In the genomic region with DNA sequence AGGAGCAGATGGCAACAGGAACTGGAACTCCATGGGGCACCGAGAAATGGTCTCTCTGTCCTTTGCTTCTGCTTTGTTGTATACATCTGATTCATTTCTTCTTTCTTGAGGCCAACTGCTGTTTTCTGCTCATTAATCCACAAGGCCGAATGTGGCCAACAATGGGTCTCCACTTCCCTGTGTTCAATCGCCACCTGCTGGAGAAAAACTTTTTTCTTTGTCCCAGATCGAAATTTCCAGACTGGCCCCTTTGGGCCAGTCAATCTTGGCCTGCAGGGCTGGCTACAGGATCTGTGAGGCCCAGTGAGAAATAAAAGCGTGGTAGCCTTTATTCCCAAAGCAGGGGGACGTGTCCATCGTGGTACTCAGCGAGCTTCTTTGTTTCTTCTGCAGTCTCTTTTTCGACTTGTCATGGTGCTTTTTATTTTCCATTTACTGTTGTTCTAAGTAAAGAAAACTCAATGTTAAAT, we compare ENCODE assay signal across 9 cellular contexts. TPM values are rescaled to one million over a fixed set of nuclear protein-coding genes. Genes with fewer than 3 reads are reported as not detected.
DNase-seq lines count a peak whose midpoint lies in the region; ATAC-seq and TF ChIP-seq lines count a peak whose summit lies in the region.
"Had no signal": no experiment of that assay in that cellular context is flagged by ENCODE, and none has a peak within 500 bp of the region (broad histone marks: within the 10 kb centered on the region; RNA-seq: fewer than 3 reads in every experiment).

No MANE protein-coding gene starts in this region.

- H3K9me2 ChIP-seq in SK-N-SH: no peaks in the 10 kb centered on the region

- CTCF ChIA-PET in SK-N-SH (lab: Yijun Ruan, JAX): interaction anchor here (1.0 to 9.8 kb wide), 15 partner anchors 9 to 582 kb away, joined by 3 to 229 read pairs (median 19); partner anchors contain the start of gene HIPK2

- H3K27me3 Mint-ChIP-seq in HFFc6 (ENCODE audit: insufficient read depth) (peaks cover 11% of the 10 kb centered on the region), endodermal cell (ENCODE audit: insufficient read depth) (peaks cover 4% of the 10 kb centered on the region)
- no peaks in the 10 kb centered on the region for H3K27me3 Mint-ChIP-seq in natural killer cell treated with Interleukin-12 subunit alpha and Interleukin-12 subunit beta and Interleukin-15 and Interleukin-18, amount 100 ng/mL, for 72 hours
- H3K27me3 Mint-ChIP-seq: activated naive CD4-positive, alpha-beta T cell treated with anti-CD3 and anti-CD28 coated beads, Interleukin-2, amount 50 U/mL, for 24 hours had no signal

- TF ChIP-seq CTCF in HFFc6 (IDR thresholded peaks at IDR 0.05) (peak; percentile 92), SK-N-SH (IDR thresholded peaks at IDR 0.05) (peak; percentile 73), endodermal cell (conservative IDR thresholded peaks at IDR 0.05) (peak; percentile 87)

- H2AFZ ChIP-seq in SK-N-SH (ENCODE audit: low read depth): no peak overlapping the region

- H3K4me3 Mint-ChIP-seq in HFFc6: no peak overlapping the region
- H3K4me3 Mint-ChIP-seq in endodermal cell: no peak overlapping the region
- H3K4me3 Mint-ChIP-seq in natural killer cell treated with Interleukin-12 subunit alpha and Interleukin-12 subunit beta and Interleukin-15 and Interleukin-18, amount 100 ng/mL, for 72 hours: no peak overlapping the region
- H3K4me3 Mint-ChIP-seq: activated naive CD4-positive, alpha-beta T cell treated with anti-CD3 and anti-CD28 coated beads, Interleukin-2, amount 50 U/mL, for 24 hours had no signal

- H3K27me3 ChIP-seq in SK-N-SH (ENCODE audit: insufficient read depth): no peaks in the 10 kb centered on the region
- H3K27me3 ChIP-seq in endodermal cell (ENCODE audit: control insufficient read depth, insufficient read depth, low read length, poor library complexity, severe bottlenecking): no peaks in the 10 kb centered on the region

- peak; percentile 2 for DNase-seq in NCI-H2171 treated with DMSO at 0.1 percent for 48 hours (lab: John Stamatoyannopoulos, UW)
- DNase-seq in NCI-H2171 (lab: John Stamatoyannopoulos, UW): no peak
- peak; percentile 64 for DNase-seq in HFFc6
- DNase-seq in SK-N-SH: peak; percentile 67
- peak; percentile 87 for DNase-seq in endodermal cell
- peak; percentile 69 for DNase-seq in natural killer cell treated with Interleukin-12 subunit alpha and Interleukin-12 subunit beta and Interleukin-15 and Interleukin-18, amount 100 ng/mL, for 72 hours (ENCODE audit: low spot score)
- DNase-seq in NCI-H128 (lab: John Stamatoyannopoulos, UW; ENCODE audit: unreplicated experiment): no peak

- no peak overlapping the region for H3K4me2 ChIP-seq in SK-N-SH

- POLR2A ChIA-PET in SK-N-SH (lab: Yijun Ruan, JAX): no interaction called here

- peak in 1 of 2 donors; percentile 41 for ATAC-seq in natural killer cell treated with Interleukin-12 subunit alpha and Interleukin-12 subunit beta and Interleukin-15 and Interleukin-18, amount 100 ng/mL, for 72 hours
- no peak for ATAC-seq in HG03442 (IDR thresholded peaks at IDR 0.05; ENCODE audit: unreplicated experiment)

- no peaks in the 10 kb centered on the region for H3K9me3 ChIP-seq in SK-N-SH
- no peaks in the 10 kb centered on the region for H3K9me3 ChIP-seq in endodermal cell (ENCODE audit: control insufficient read depth, low read length)

- H3K27ac Mint-ChIP-seq in HFFc6: no peak overlapping the region
- no peak overlapping the region for H3K27ac Mint-ChIP-seq in endodermal cell
- H3K27ac Mint-ChIP-seq in natural killer cell treated with Interleukin-12 subunit alpha and Interleukin-12 subunit beta and Interleukin-15 and Interleukin-18, amount 100 ng/mL, for 72 hours: peak overlapping the region; percentile 22 to 95
- H3K27ac Mint-ChIP-seq: activated naive CD4-positive, alpha-beta T cell treated with anti-CD3 and anti-CD28 coated beads, Interleukin-2, amount 50 U/mL, for 24 hours had no signal

- no peak overlapping the region for H3K27ac ChIP-seq in SK-N-SH (ENCODE audit: low read depth in 2 of 2, low read length in 1 of 2)
- H3K27ac ChIP-seq in endodermal cell (ENCODE audit: low read depth, low read length): no peak overlapping the region

- no peak overlapping the region for H3K9ac ChIP-seq in SK-N-SH
- H3K9ac ChIP-seq in endodermal cell (ENCODE audit: extremely low read depth, low read length, poor library complexity, severe bottlenecking): no peak overlapping the region

- no peaks in the 10 kb centered on the region for H3F3A ChIP-seq in SK-N-SH (replicated peaks; ENCODE audit: insufficient read depth)

- H3K4me3 ChIP-seq in SK-N-SH (ENCODE audit: low read depth in 2 of 2, low read length in 1 of 2) (no peak overlapping the region), endodermal cell (ENCODE audit: low read length) (no peak overlapping the region)

- H3K9me3 Mint-ChIP-seq in HFFc6: no peaks in the 10 kb centered on the region
- H3K9me3 Mint-ChIP-seq in endodermal cell: no peaks in the 10 kb centered on the region
- no peaks in the 10 kb centered on the region for H3K9me3 Mint-ChIP-seq in natural killer cell treated with Interleukin-12 subunit alpha and Interleukin-12 subunit beta and Interleukin-15 and Interleukin-18, amount 100 ng/mL, for 72 hours
- H3K9me3 Mint-ChIP-seq: activated naive CD4-positive, alpha-beta T cell treated with anti-CD3 and anti-CD28 coated beads, Interleukin-2, amount 50 U/mL, for 24 hours had no signal

- H3K4me1 ChIP-seq in SK-N-SH (ENCODE audit: control insufficient read depth in 1 of 2, insufficient read depth in 2 of 2, low read depth in 1 of 2, low read length in 1 of 2) (peaks cover 0 to 5% of the 10 kb centered on the region in 2 experiments; a peak in 1 of 4 replicates), endodermal cell (ENCODE audit: control insufficient read depth, insufficient read depth, low read length) (no peaks in the 10 kb centered on the region)

- 0 out of 2 replicates have a peak, but pooled peaks cover 4% of the 10 kb centered on the region for H3K4me1 Mint-ChIP-seq in HFFc6 (ENCODE audit: low read depth)
- H3K4me1 Mint-ChIP-seq in endodermal cell: peaks cover 8% of the 10 kb centered on the region
- H3K4me1 Mint-ChIP-seq in natural killer cell treated with Interleukin-12 subunit alpha and Interleukin-12 subunit beta and Interleukin-15 and Interleukin-18, amount 100 ng/mL, for 72 hours (ENCODE audit: low read depth in 2 of 2): peaks cover 17 to 19% of the 10 kb centered on the region in 2 donors
- H3K4me1 Mint-ChIP-seq: activated naive CD4-positive, alpha-beta T cell treated with anti-CD3 and anti-CD28 coated beads, Interleukin-2, amount 50 U/mL, for 24 hours had no signal

- H4K20me1 ChIP-seq in SK-N-SH (ENCODE audit: insufficient read depth): no peaks in the 10 kb centered on the region

- H3K36me3 ChIP-seq in SK-N-SH (replicated peaks in 1 of 2; ENCODE audit: control insufficient read depth in 1 of 2, insufficient read depth in 2 of 2, low read length in 1 of 2) (no peaks in the 10 kb centered on the region), endodermal cell (ENCODE audit: control insufficient read depth, insufficient read depth, low read length) (no peaks in the 10 kb centered on the region)

- TF ChIP-seq EP300 in SK-N-SH (IDR thresholded peaks at IDR 0.05; ENCODE audit: borderline replicate concordance in 1 of 2, low read depth in 1 of 2, low read length in 1 of 2): no peak

- WGBS in SK-N-SH (ENCODE audit: low lambda C conversion rate): 62% methylated on average over 9 of the region's 9 CpGs
- 46 to 55% methylated on average over 4 to 9 of the region's 9 CpGs for WGBS in endodermal cell (ENCODE audit: insufficient coverage in 1 of 2, insufficient read length in 1 of 2), 2 experiments

- peak; percentile 71 for TF ChIP-seq RAD21 in SK-N-SH (IDR thresholded peaks at IDR 0.05; ENCODE audit: low read length)

- H3K79me2 ChIP-seq in SK-N-SH (ENCODE audit: insufficient read depth): no peaks in the 10 kb centered on the region

- H3K36me3 Mint-ChIP-seq in HFFc6 (ENCODE audit: low read depth): no peaks in the 10 kb centered on the region
- H3K36me3 Mint-ChIP-seq in endodermal cell (ENCODE audit: low read depth): no peaks in the 10 kb centered on the region
- peaks cover 4% of the 10 kb centered on the region for H3K36me3 Mint-ChIP-seq in natural killer cell treated with Interleukin-12 subunit alpha and Interleukin-12 subunit beta and Interleukin-15 and Interleukin-18, amount 100 ng/mL, for 72 hours
- H3K36me3 Mint-ChIP-seq: activated naive CD4-positive, alpha-beta T cell treated with anti-CD3 and anti-CD28 coated beads, Interleukin-2, amount 50 U/mL, for 24 hours had no signal

TF ChIP-seq in SK-N-SH, 30 proteins besides CTCF, POLR2A, EP300 and RAD21:
- no peak for TF ChIP-seq NRF1 (IDR thresholded peaks at IDR 0.05; ENCODE audit: low read depth, low read length)
- TF ChIP-seq SMC3 (IDR thresholded peaks at IDR 0.05; ENCODE audit: low read depth, low read length): peak; percentile 47

RNA-seq across cellular contexts. Expression of gene PARP12, which starts 58.8 kb away (rescaled TPM):
- total RNA-seq in HFFc6 (2021; fragmentation: NEBNext Ultra II Directional; extraction: Animal tissue kit (Norgen Biotek cat#: 25700)): 10 to 100 TPM in 4 of 6 experiments, 1 to 10 TPM in 2; 6.3 to 14.0 (median 11.8) TPM
- polyA plus RNA-seq in SK-N-SH (2012; rRNA removed): 16.0 and 17.7 TPM in 2 replicates
- 8.8 and 10.9 TPM in 2 replicates for polyA plus RNA-seq in SK-N-SH (2012; cell fraction: cytosol; rRNA removed)
- 44.1 and 46.8 TPM in 2 replicates for polyA plus RNA-seq in SK-N-SH (2012; cell fraction: nucleus; rRNA removed)
- total RNA-seq in endodermal cell: 10 to 100 TPM in 1 of 2 donors, 1 to 10 TPM in 1; 9.4 to 10.4 TPM
- polyA plus RNA-seq in endodermal cell (2013, experiment 1 of 2): 1.00 TPM
- polyA plus RNA-seq in endodermal cell (2013, experiment 2 of 2): 0.75 TPM
- total RNA-seq in natural killer cell treated with Interleukin-12 subunit alpha and Interleukin-12 subunit beta and Interleukin-15 and Interleukin-18, amount 100 ng/mL, for 72 hours: 10 to 100 TPM; 40.4 to 48.6 TPM

Comparison
In these comparisons a context has a peak if more than half of its experiments do, and no peak if none do; other contexts are left out.
1. DNase-seq: peak in NCI-H2171 treated with DMSO at 0.1 percent for 48 hours (single experiment), HFFc6 (single experiment), SK-N-SH (single experiment), endodermal cell (single experiment) and natural killer cell treated with Interleukin-12 subunit alpha and Interleukin-12 subunit beta and Interleukin-15 and Interleukin-18, amount 100 ng/mL, for 72 hours (single experiment); none in NCI-H2171 (single experiment) and NCI-H128 (single experiment).
2. H3K27ac Mint-ChIP-seq: peak in natural killer cell treated with Interleukin-12 subunit alpha and Interleukin-12 subunit beta and Interleukin-15 and Interleukin-18, amount 100 ng/mL, for 72 hours (2 of 2); none in HFFc6 (single experiment) and endodermal cell (single experiment).
3. Peak in every context shown above with its lines, with median percentiles within 50 percentile points of each other: CTCF ChIP-seq.